33 cellular contexts compared by ENCODE assay signal in the genomic region with DNA sequence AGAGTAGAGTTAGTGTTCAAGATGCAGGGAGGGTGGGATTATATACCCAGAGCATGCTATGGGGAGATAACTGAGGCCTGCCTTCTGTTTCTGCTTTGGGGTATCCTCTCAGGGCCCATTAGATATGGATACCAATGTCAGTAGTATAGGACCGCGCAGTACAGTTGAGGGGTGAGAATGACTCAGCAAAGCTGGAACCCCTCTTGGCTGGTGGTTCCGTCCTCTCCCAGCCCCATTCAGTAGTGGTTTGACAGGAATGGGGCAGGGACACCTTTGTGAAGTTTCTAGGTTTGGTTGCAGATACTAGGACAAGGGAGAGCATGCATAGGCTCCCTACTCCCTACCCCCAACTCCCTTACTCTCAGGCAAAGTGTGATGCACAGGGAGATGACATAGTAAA. TPM values are rescaled to one million over a fixed set of nuclear protein-coding genes. Genes with fewer than 3 reads are reported as not detected.
DNase-seq lines count a peak whose midpoint lies in the region; ATAC-seq, FAIRE-seq and TF ChIP-seq lines count a peak whose summit lies in the region.
"Had no signal": no experiment of that assay in that cellular context is flagged by ENCODE, and none has a peak within 500 bp of the region (broad histone marks: within the 10 kb centered on the region; RNA-seq: fewer than 3 reads in every experiment).

No MANE protein-coding gene starts in this region.

- no peaks in the 10 kb centered on the region for H3K9me3 Mint-ChIP-seq in stimulated activated naive CD8-positive, alpha-beta T cell treated with anti-CD3 and anti-CD28 coated beads, Interleukin-15, Interleukin-2, amounts not matched to agents 100 ng/mL and 50 ng/mL, for 24 hours
- no peaks in the 10 kb centered on the region for H3K9me3 Mint-ChIP-seq in stimulated activated naive CD8-positive, alpha-beta T cell treated with anti-CD3 and anti-CD28 coated beads, Interleukin-15, amount 100 ng/mL, for 72 hours
- H3K9me3 Mint-ChIP-seq in activated CD8-positive, alpha-beta T cell treated with anti-CD3 and anti-CD28 coated beads, Interleukin-2, amount 10 ng/mL, durations not matched to agents 7 days and 5 days (ENCODE audit: insufficient read depth) = no peaks in the 10 kb centered on the region
- no peaks in the 10 kb centered on the region for H3K9me3 Mint-ChIP-seq in naive thymus-derived CD4-positive, alpha-beta T cell
- H3K9me3 Mint-ChIP-seq: nephron progenitor cell; T-helper 2 cell treated with Interferon-gamma antibody and Interleukin-4, amounts not matched to agents 5 μg/mL and 100 μg/mL, for 36 hours had no signal

- H3K23ac ChIP-seq in mesendoderm (ENCODE audit: low read length) = no peak overlapping the region

- no peaks in the 10 kb centered on the region for H3K9me3 ChIP-seq in naive thymus-derived CD4-positive, alpha-beta T cell (ENCODE audit: control insufficient read depth in 2 of 3, low read length in 3 of 3)
- H3K9me3 ChIP-seq: BLaER1, breast epithelium, Caco-2, gastroesophageal sphincter, pancreas, testis, uterus had no signal

- no peak overlapping the region for H2AK5ac ChIP-seq in mesendoderm (ENCODE audit: low read length)

- H3K79me2 ChIP-seq in mesendoderm (ENCODE audit: control insufficient read depth, insufficient read depth, low read length) = peaks cover 8% of the 10 kb centered on the region

- no peak overlapping the region for H3K4me3 Mint-ChIP-seq in stimulated activated naive CD8-positive, alpha-beta T cell treated with anti-CD3 and anti-CD28 coated beads, Interleukin-15, Interleukin-2, amounts not matched to agents 100 ng/mL and 50 ng/mL, for 24 hours
- H3K4me3 Mint-ChIP-seq in stimulated activated naive CD8-positive, alpha-beta T cell treated with anti-CD3 and anti-CD28 coated beads, Interleukin-15, amount 100 ng/mL, for 72 hours = no peak overlapping the region
- H3K4me3 Mint-ChIP-seq in activated CD8-positive, alpha-beta T cell treated with anti-CD3 and anti-CD28 coated beads, Interleukin-2, amount 10 ng/mL, durations not matched to agents 7 days and 5 days = no peak overlapping the region
- H3K4me3 Mint-ChIP-seq in naive thymus-derived CD4-positive, alpha-beta T cell = peak overlapping the region in 1 of 10 donors; percentile 2
- H3K4me3 Mint-ChIP-seq: nephron progenitor cell; T-helper 2 cell treated with Interferon-gamma antibody and Interleukin-4, amounts not matched to agents 5 μg/mL and 100 μg/mL, for 36 hours had no signal

- H3K27me3 ChIP-seq in naive thymus-derived CD4-positive, alpha-beta T cell (ENCODE audit: control insufficient read depth in 2 of 2, insufficient read depth in 2 of 2, low read length in 2 of 2) = no peaks in the 10 kb centered on the region
- H3K27me3 ChIP-seq in mesendoderm (ENCODE audit: insufficient read depth, low read length, poor library complexity) = no peaks in the 10 kb centered on the region
- H3K27me3 ChIP-seq: BLaER1, breast epithelium, dorsolateral prefrontal cortex, gastroesophageal sphincter, hepatocyte, pancreas, testis, uterus had no signal

- intact Hi-C loops in naive thymus-derived CD4-positive, alpha-beta T cell (cut with micrococcal nuclease) = no loop called here

- CTCF ChIA-PET in activated CD8-positive, alpha-beta T cell treated with anti-CD3 and anti-CD28 coated beads, Interleukin-2, amount 10 ng/mL, durations not matched to agents 7 days and 5 days (lab: Charles Lee) = no interaction called here
- CTCF ChIA-PET in naive thymus-derived CD4-positive, alpha-beta T cell (lab: Charles Lee) = interaction anchor here (0.5 kb wide), 1 partner anchor 201 kb away, joined by 3 read pairs; no protein-coding TSS in a partner anchor

- no peak for DNase-seq in stimulated activated naive CD8-positive, alpha-beta T cell treated with anti-CD3 and anti-CD28 coated beads, Interleukin-15, amount 100 ng/mL, for 72 hours
- no peak for DNase-seq in activated CD8-positive, alpha-beta T cell treated with anti-CD3 and anti-CD28 coated beads, Interleukin-2, amount 10 ng/mL, durations not matched to agents 7 days and 5 days
- no peak for DNase-seq in naive thymus-derived CD4-positive, alpha-beta T cell
- DNase-seq in hepatic stellate cell (ENCODE audit: low spot score) (no peak), mesendoderm (no peak), GM12892 (ENCODE audit: insufficient read length) (no peak)
- DNase-seq: activated CD8-positive, alpha-beta memory T cell treated with anti-CD3 and anti-CD28 coated beads for 24 hours; activated effector memory CD4-positive, alpha-beta T cell treated with anti-CD3 and anti-CD28 coated beads, Interleukin-2, amount 50 U/mL, for 16 hours; activated T-cell treated with anti-CD3 and anti-CD28 coated beads for 4 hours; Caco-2; DMS53; dorsolateral prefrontal cortex; HCEC 1CT; NCI-H1436 treated with DMSO at 0.1 percent for 48 hours; NCI-H226; NCI-H526 treated with DMSO at 0.1 percent for 48 hours; nephron progenitor cell; pancreas; PC-3; retina; small intestine; stimulated activated naive CD4-positive, alpha-beta T cell treated with Interleukin-2 at 50 U/mL for 16 hours; testis; uterus had no signal

- H3K27ac Mint-ChIP-seq in stimulated activated naive CD8-positive, alpha-beta T cell treated with anti-CD3 and anti-CD28 coated beads, Interleukin-15, Interleukin-2, amounts not matched to agents 100 ng/mL and 50 ng/mL, for 24 hours = peak overlapping the region; percentile 42
- H3K27ac Mint-ChIP-seq in stimulated activated naive CD8-positive, alpha-beta T cell treated with anti-CD3 and anti-CD28 coated beads, Interleukin-15, amount 100 ng/mL, for 72 hours = no peak overlapping the region
- H3K27ac Mint-ChIP-seq in activated CD8-positive, alpha-beta T cell treated with anti-CD3 and anti-CD28 coated beads, Interleukin-2, amount 10 ng/mL, durations not matched to agents 7 days and 5 days = peak overlapping the region; percentile 18
- peak overlapping the region in 7 of 9 donors; percentile 9 to 86 (median 34) for H3K27ac Mint-ChIP-seq in naive thymus-derived CD4-positive, alpha-beta T cell
- H3K27ac Mint-ChIP-seq: nephron progenitor cell; T-helper 2 cell treated with Interferon-gamma antibody and Interleukin-4, amounts not matched to agents 5 μg/mL and 100 μg/mL, for 36 hours had no signal

- peaks cover 15% of the 10 kb centered on the region for H3K36me3 Mint-ChIP-seq in stimulated activated naive CD8-positive, alpha-beta T cell treated with anti-CD3 and anti-CD28 coated beads, Interleukin-15, Interleukin-2, amounts not matched to agents 100 ng/mL and 50 ng/mL, for 24 hours (ENCODE audit: low read depth)
- H3K36me3 Mint-ChIP-seq in activated CD8-positive, alpha-beta T cell treated with anti-CD3 and anti-CD28 coated beads, Interleukin-2, amount 10 ng/mL, durations not matched to agents 7 days and 5 days (ENCODE audit: low read depth) = peaks cover 12% of the 10 kb centered on the region
- H3K36me3 Mint-ChIP-seq in naive thymus-derived CD4-positive, alpha-beta T cell = peaks cover 0 to 3% (median 2%) of the 10 kb centered on the region in 5 donors

- peaks cover 0 to 17% (median 0%) of the 10 kb centered on the region in 3 experiments for H3K36me3 ChIP-seq in naive thymus-derived CD4-positive, alpha-beta T cell (ENCODE audit: control insufficient read depth in 2 of 3, insufficient read depth in 3 of 3, low read length in 3 of 3)
- no peaks in the 10 kb centered on the region for H3K36me3 ChIP-seq in mesendoderm (ENCODE audit: control insufficient read depth, insufficient read depth, low read length)
- H3K36me3 ChIP-seq: breast epithelium, uterus had no signal

- H3K56ac ChIP-seq in mesendoderm (ENCODE audit: low read length) = no peak overlapping the region

- WGBS in mesendoderm (ENCODE audit: extremely low coverage, insufficient coverage, low lambda C conversion rate) = no CpG with 5 or more reads among the region's 3 CpGs

- no peak overlapping the region for H3K4ac ChIP-seq in mesendoderm (ENCODE audit: low read depth, low read length)

- H3K27me3 Mint-ChIP-seq in stimulated activated naive CD8-positive, alpha-beta T cell treated with anti-CD3 and anti-CD28 coated beads, Interleukin-15, Interleukin-2, amounts not matched to agents 100 ng/mL and 50 ng/mL, for 24 hours = no peaks in the 10 kb centered on the region
- H3K27me3 Mint-ChIP-seq in stimulated activated naive CD8-positive, alpha-beta T cell treated with anti-CD3 and anti-CD28 coated beads, Interleukin-15, amount 100 ng/mL, for 72 hours = no peaks in the 10 kb centered on the region
- H3K27me3 Mint-ChIP-seq in activated CD8-positive, alpha-beta T cell treated with anti-CD3 and anti-CD28 coated beads, Interleukin-2, amount 10 ng/mL, durations not matched to agents 7 days and 5 days (ENCODE audit: low read depth) = no peaks in the 10 kb centered on the region
- H3K27me3 Mint-ChIP-seq in naive thymus-derived CD4-positive, alpha-beta T cell = no peaks in the 10 kb centered on the region

- no peak for FAIRE-seq in GM12892 (lab: Jason Lieb, UNC)
- FAIRE-seq: G401.6, pancreas, small intestine had no signal

- POLR2A ChIA-PET in activated CD8-positive, alpha-beta T cell treated with anti-CD3 and anti-CD28 coated beads, Interleukin-2, amount 10 ng/mL, durations not matched to agents 7 days and 5 days (lab: Charles Lee) = no interaction called here
- POLR2A ChIA-PET in naive thymus-derived CD4-positive, alpha-beta T cell (lab: Charles Lee) = interaction anchor here (0.7 kb wide), 1 partner anchor 232 kb away, joined by 4 read pairs; no protein-coding TSS in a partner anchor

- no peak overlapping the region for H3K18ac ChIP-seq in mesendoderm (ENCODE audit: low read length)

- no peak for TF ChIP-seq POLR2A in GM12892 (IDR thresholded peaks at IDR 0.05; ENCODE audit: low read depth, low read length)

- no peak overlapping the region for H2BK120ac ChIP-seq in mesendoderm (ENCODE audit: low read depth, low read length)

- no peak overlapping the region for H3K4me2 ChIP-seq in mesendoderm (ENCODE audit: low read length)
- H3K4me2 ChIP-seq: BLaER1, hepatocyte had no signal

- H2BK5ac ChIP-seq in mesendoderm (ENCODE audit: low read length) = no peak overlapping the region

- H4K8ac ChIP-seq in mesendoderm (ENCODE audit: low read depth, low read length) = no peak overlapping the region

- peaks cover under 1 to 9% of the 10 kb centered on the region in 2 donors for H3K4me1 ChIP-seq in naive thymus-derived CD4-positive, alpha-beta T cell (ENCODE audit: control insufficient read depth in 2 of 2, insufficient read depth in 2 of 2, low read length in 2 of 2)
- peaks cover 2% of the 10 kb centered on the region for H3K4me1 ChIP-seq in mesendoderm (ENCODE audit: control insufficient read depth, low read depth, low read length)
- H3K4me1 ChIP-seq: breast epithelium, Caco-2 had no signal

- H2BK15ac ChIP-seq in mesendoderm (replicated peaks; ENCODE audit: low read depth) = no peak overlapping the region

- ATAC-seq in stimulated activated naive CD8-positive, alpha-beta T cell treated with anti-CD3 and anti-CD28 coated beads, Interleukin-15, amount 100 ng/mL, for 72 hours = no peak
- ATAC-seq in activated CD8-positive, alpha-beta T cell treated with anti-CD3 and anti-CD28 coated beads, Interleukin-2, amount 10 ng/mL, durations not matched to agents 7 days and 5 days = no peak
- ATAC-seq in naive thymus-derived CD4-positive, alpha-beta T cell = no peak
- ATAC-seq: gastroesophageal sphincter, pancreas, PC-3 had no signal

- no peak overlapping the region for H4K5ac ChIP-seq in mesendoderm (ENCODE audit: low read length)

- H3K4me1 Mint-ChIP-seq in stimulated activated naive CD8-positive, alpha-beta T cell treated with anti-CD3 and anti-CD28 coated beads, Interleukin-15, Interleukin-2, amounts not matched to agents 100 ng/mL and 50 ng/mL, for 24 hours (ENCODE audit: low read depth) = peaks cover 52% of the 10 kb centered on the region
- peaks cover 64% of the 10 kb centered on the region for H3K4me1 Mint-ChIP-seq in stimulated activated naive CD8-positive, alpha-beta T cell treated with anti-CD3 and anti-CD28 coated beads, Interleukin-15, amount 100 ng/mL, for 72 hours
- H3K4me1 Mint-ChIP-seq in activated CD8-positive, alpha-beta T cell treated with anti-CD3 and anti-CD28 coated beads, Interleukin-2, amount 10 ng/mL, durations not matched to agents 7 days and 5 days (ENCODE audit: low read depth) = peaks cover 35% of the 10 kb centered on the region
- peaks cover 40 to 88% (median 75%) of the 10 kb centered on the region in 7 donors for H3K4me1 Mint-ChIP-seq in naive thymus-derived CD4-positive, alpha-beta T cell

- no peak overlapping the region for H3K4me3 ChIP-seq in naive thymus-derived CD4-positive, alpha-beta T cell (ENCODE audit: low read length)
- no peak overlapping the region for H3K4me3 ChIP-seq in mesendoderm (ENCODE audit: low read length)
- H3K4me3 ChIP-seq: BLaER1, breast epithelium, dorsolateral prefrontal cortex, gastroesophageal sphincter, hepatocyte, lung, pancreas, SK-N-MC, testis, uterus had no signal

- H3K27ac ChIP-seq in naive thymus-derived CD4-positive, alpha-beta T cell (ENCODE audit: low read depth, low read length) = no peak overlapping the region
- H3K27ac ChIP-seq in mesendoderm (ENCODE audit: low read depth, low read length) = no peak overlapping the region
- H3K27ac ChIP-seq: BLaER1, breast epithelium, gastroesophageal sphincter, hepatocyte, pancreas, SK-N-MC, testis, uterus had no signal

- H3K79me1 ChIP-seq in mesendoderm (ENCODE audit: low read length) = peaks cover 39% of the 10 kb centered on the region

- H3K9ac ChIP-seq in mesendoderm (ENCODE audit: low read length) = no peak overlapping the region
- H3K9ac ChIP-seq: BLaER1 had no signal

RNA-seq across cellular contexts. Expression of a gene that starts 47.8 kb away (rescaled TPM):
- total RNA-seq in activated CD8-positive, alpha-beta T cell treated with anti-CD3 and anti-CD28 coated beads, Interleukin-2, amount 10 ng/mL, durations not matched to agents 7 days and 5 days = 10 to 100 TPM; 94.4 to 94.7 TPM
- 10 to 100 TPM; 16.8 to 68.4 (median 48.6) TPM for total RNA-seq in naive thymus-derived CD4-positive, alpha-beta T cell
- polyA plus RNA-seq in naive thymus-derived CD4-positive, alpha-beta T cell = 10 to 100 TPM; 20.2 to 21.2 TPM
- polyA plus RNA-seq in mesendoderm (2013, experiment 1 of 2) = 307 TPM
- 307 TPM for polyA plus RNA-seq in mesendoderm (2013, experiment 2 of 2)
- polyA plus RNA-seq in GM12892 (2012; ENCODE audit: missing spikeins) = 91.7 TPM

Comparison
In these comparisons a context has a peak if more than half of its experiments do, and no peak if none do; other contexts are left out.
1. H3K27ac Mint-ChIP-seq: peak in stimulated activated naive CD8-positive, alpha-beta T cell treated with anti-CD3 and anti-CD28 coated beads, Interleukin-15, Interleukin-2, amounts not matched to agents 100 ng/mL and 50 ng/mL, for 24 hours (single experiment), activated CD8-positive, alpha-beta T cell treated with anti-CD3 and anti-CD28 coated beads, Interleukin-2, amount 10 ng/mL, durations not matched to agents 7 days and 5 days (single experiment) and naive thymus-derived CD4-positive, alpha-beta T cell (7 of 9); none in stimulated activated naive CD8-positive, alpha-beta T cell treated with anti-CD3 and anti-CD28 coated beads, Interleukin-15, amount 100 ng/mL, for 72 hours (0 of 2).